Comparison of ENCODE assay signal across 7 cellular contexts in genomic region chr5:180799194-180799593, GRCh38. TPM values are rescaled to one million over a fixed set of nuclear protein-coding genes. Genes with fewer than 3 reads are reported as not detected.
DNase-seq lines count a peak whose midpoint lies in the region; ATAC-seq and TF ChIP-seq lines count a peak whose summit lies in the region.

No MANE protein-coding gene starts in this region.

- H3K9me2 ChIP-seq in OCI-LY1 (ENCODE audit: low read depth, low read length): no peaks in the 10 kb centered on the region

- peaks cover 74% of the 10 kb centered on the region for H3K79me2 ChIP-seq in OCI-LY1 (ENCODE audit: insufficient read depth, low read length)
- H3K79me2 ChIP-seq in osteoblast (ENCODE audit: insufficient read depth, low read length): peaks cover 89% of the 10 kb centered on the region

- H3K4me3 ChIP-seq in OCI-LY1 (ENCODE audit: low read depth, low read length, poor library complexity, severe bottlenecking): no peak overlapping the region
- peak overlapping the region; percentile 34 for H3K4me3 ChIP-seq in osteoblast (ENCODE audit: insufficient read depth, low read length)

- ATAC-seq in omental fat pad (ENCODE audit: low FRiP score) (no peak), GM18858 (IDR thresholded peaks at IDR 0.05; ENCODE audit: unreplicated experiment) (no peak)

- H4K20me1 ChIP-seq in OCI-LY1 (ENCODE audit: insufficient read depth, low read length) (no peaks in the 10 kb centered on the region), osteoblast (ENCODE audit: insufficient read depth, low read length) (peaks cover 74% of the 10 kb centered on the region)

- H3K27ac ChIP-seq in OCI-LY1 (ENCODE audit: low read depth, low read length, poor library complexity, severe bottlenecking) (no peak overlapping the region), osteoblast (ENCODE audit: low read depth, low read length) (peak overlapping the region; percentile 87)

- H2AFZ ChIP-seq in OCI-LY1 (ENCODE audit: low read length) (no peak overlapping the region), osteoblast (ENCODE audit: low read length) (no peak overlapping the region)

- H3K4me1 ChIP-seq in OCI-LY1 (ENCODE audit: insufficient read depth, low read length, severe bottlenecking) (peaks cover 40% of the 10 kb centered on the region), osteoblast (ENCODE audit: insufficient read depth, low read length) (peaks cover 46% of the 10 kb centered on the region)

- in situ Hi-C loops in G401 (cut with HindIII; ENCODE audit: low sequenced_read_pairs): no loop called here

- H3K4me2 ChIP-seq in OCI-LY1 (ENCODE audit: low read length) (no peak overlapping the region), osteoblast (ENCODE audit: insufficient read depth, low read length) (peak overlapping the region; percentile 99)

- DNase-seq in G401 (ENCODE audit: low spot score) (peak; percentile 60), dermis blood vessel endothelial cell (peak; percentile 53), osteoblast (ENCODE audit: insufficient read length, low spot score, missing footprints) (no peak), omental fat pad (ENCODE audit: low spot score) (no peak), NCI-H1105 treated with DMSO at 0.1 percent for 48 hours (lab: John Stamatoyannopoulos, UW) (no peak)

- H3K9me3 ChIP-seq in OCI-LY1 (ENCODE audit: low read length): no peaks in the 10 kb centered on the region
- no peaks in the 10 kb centered on the region for H3K9me3 ChIP-seq in osteoblast (ENCODE audit: low read depth, low read length)

- H3K9ac ChIP-seq in OCI-LY1 (ENCODE audit: low read length): no peak overlapping the region

- no peaks in the 10 kb centered on the region for H3K27me3 ChIP-seq in OCI-LY1 (ENCODE audit: insufficient read depth, low read length)
- H3K27me3 ChIP-seq in osteoblast (ENCODE audit: insufficient read depth, low read length): no peaks in the 10 kb centered on the region

- no peaks in the 10 kb centered on the region for H3F3A ChIP-seq in OCI-LY1 (ENCODE audit: insufficient read depth, low read length)

- H3K36me3 ChIP-seq in OCI-LY1 (ENCODE audit: insufficient read depth, low read length): peaks cover 33% of the 10 kb centered on the region
- peaks cover 3% of the 10 kb centered on the region for H3K36me3 ChIP-seq in osteoblast (ENCODE audit: insufficient read depth, low read length)

- peak; percentile 52; the same call in 1 of the 2 replicates for TF ChIP-seq CTCF in OCI-LY1 (IDR thresholded peaks at IDR 0.05; ENCODE audit: low read length)
- no peak for TF ChIP-seq CTCF in osteoblast (IDR thresholded peaks at IDR 0.05; ENCODE audit: extremely low read depth, low read depth, low read length)
- no peak for TF ChIP-seq CTCF in omental fat pad (IDR thresholded peaks at IDR 0.05)

RNA-seq across cellular contexts. Expression of gene MGAT1, which starts 3.4 kb away (rescaled TPM):
- total RNA-seq in G401 (2014; rRNA removed; shearing (Covaris generic)): 207 and 258 TPM in 2 replicates
- 124 and 164 TPM in 2 replicates for total RNA-seq in dermis blood vessel endothelial cell
- 104 and 113 TPM in 2 replicates for total RNA-seq in osteoblast
- 100 to 1,000 TPM; 159 to 376 (median 258) TPM for total RNA-seq in omental fat pad

RNA-seq across cellular contexts. Expression of gene OR2Y1, which starts 59.3 kb away (rescaled TPM):
- not detected in 2 replicates for total RNA-seq in G401 (2014; rRNA removed; shearing (Covaris generic))
- total RNA-seq in dermis blood vessel endothelial cell: not detected in 2 replicates
- not detected in 2 replicates for total RNA-seq in osteoblast
- not detected for total RNA-seq in omental fat pad

Comparison
In these comparisons a context has a peak if more than half of its experiments do, and no peak if none do; other contexts are left out.
1. DNase-seq: peak in G401 (single experiment) and dermis blood vessel endothelial cell (single experiment); none in osteoblast (single experiment), omental fat pad (single experiment) and NCI-H1105 treated with DMSO at 0.1 percent for 48 hours (single experiment).